In the genomic region with DNA sequence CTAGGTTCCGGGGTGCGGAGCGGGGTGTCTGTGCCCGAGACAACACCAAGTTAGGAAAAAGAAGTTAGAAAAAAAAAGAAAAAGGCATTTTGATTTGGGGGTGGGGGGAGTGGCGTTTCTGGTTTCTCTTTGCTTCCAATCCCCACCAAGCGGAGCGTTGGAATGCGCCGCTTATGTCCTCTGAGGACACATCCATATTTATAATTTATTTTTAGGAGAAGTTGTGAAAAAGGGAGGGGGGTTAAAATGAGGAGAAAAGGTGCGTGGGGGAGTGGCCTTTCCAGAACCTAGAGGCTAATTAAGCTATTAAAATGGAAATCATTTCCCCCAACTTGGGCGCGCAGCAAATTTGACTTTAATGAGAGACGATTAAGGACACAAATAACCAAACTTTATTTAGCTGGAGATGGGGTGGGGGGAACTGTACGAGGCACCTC, we compare ENCODE assay signal across 8 cellular contexts.
DNase-seq lines count a peak whose midpoint lies in the region; ATAC-seq and TF ChIP-seq lines count a peak whose summit lies in the region.

No MANE protein-coding gene starts in this region.

- CTCF ChIA-PET in SK-N-SH (lab: Yijun Ruan, JAX): interaction anchor here (1.9 kb wide), 1 partner anchor 225 kb away, joined by 6 read pairs; no protein-coding TSS in a partner anchor

- H3K36me3 ChIP-seq in SK-N-SH (replicated peaks in 1 of 2; ENCODE audit: control insufficient read depth in 1 of 2, insufficient read depth in 2 of 2, low read length in 1 of 2): no peaks in the 10 kb centered on the region

- H3K4me1 Mint-ChIP-seq in activated T-helper 2 cell treated with anti-CD3 and anti-CD28 coated beads, Interferon-gamma antibody, Interleukin-2, Interleukin-4, amounts not matched to agents 10 μg/mL and 5 μg/mL and 100 μg/mL, durations not matched to agents 14 hours and 24 hours and 36 hours (ENCODE audit: low read depth): peaks cover 8% of the 10 kb centered on the region
- H3K4me1 Mint-ChIP-seq in stimulated activated naive CD8-positive, alpha-beta T cell treated with anti-CD3 and anti-CD28 coated beads, Interleukin-15, amount 100 ng/mL, for 72 hours: peaks cover 41% of the 10 kb centered on the region

- no peaks in the 10 kb centered on the region for H3K9me3 Mint-ChIP-seq in activated T-helper 2 cell treated with anti-CD3 and anti-CD28 coated beads, Interferon-gamma antibody, Interleukin-2, Interleukin-4, amounts not matched to agents 10 μg/mL and 5 μg/mL and 100 μg/mL, durations not matched to agents 14 hours and 24 hours and 36 hours
- H3K9me3 Mint-ChIP-seq in stimulated activated naive CD8-positive, alpha-beta T cell treated with anti-CD3 and anti-CD28 coated beads, Interleukin-15, amount 100 ng/mL, for 72 hours: no peaks in the 10 kb centered on the region

- DNase-seq in SK-N-SH (no peak), NCI-H69 (lab: John Stamatoyannopoulos, UW) (no peak)
- DNase-seq in activated T-helper 2 cell treated with anti-CD3 and anti-CD28 coated beads, Interferon-gamma antibody, Interleukin-2, Interleukin-4, amounts not matched to agents 10 μg/mL and 5 μg/mL and 100 μg/mL, durations not matched to agents 14 hours and 24 hours and 36 hours (ENCODE audit: low spot score): no peak
- no peak for DNase-seq in stimulated activated naive CD8-positive, alpha-beta T cell treated with anti-CD3 and anti-CD28 coated beads, Interleukin-15, amount 100 ng/mL, for 72 hours

- intact Hi-C loops in activated T-helper 2 cell treated with anti-CD3 and anti-CD28 coated beads, Interferon-gamma antibody, Interleukin-2, Interleukin-4, amounts not matched to agents 10 μg/mL and 5 μg/mL and 100 μg/mL, durations not matched to agents 14 hours and 24 hours and 36 hours (cut with micrococcal nuclease): no loop called here

- no peaks in the 10 kb centered on the region for H3K9me3 ChIP-seq in SK-N-SH
- peaks cover 2% of the 10 kb centered on the region for H3K9me3 ChIP-seq in iPS-18c (ENCODE audit: control insufficient read depth, insufficient read depth, low read length)

- H2AFZ ChIP-seq in SK-N-SH (ENCODE audit: low read depth): peak overlapping the region; percentile 97; the same call in 1 of the 2 replicates

- TF ChIP-seq EP300 in SK-N-SH (IDR thresholded peaks at IDR 0.05; ENCODE audit: borderline replicate concordance in 1 of 2, low read depth in 1 of 2, low read length in 1 of 2): no peak

- POLR2A ChIA-PET in SK-N-SH (lab: Yijun Ruan, JAX): no interaction called here

- peaks cover 61% of the 10 kb centered on the region for H3K79me2 ChIP-seq in SK-N-SH (ENCODE audit: insufficient read depth)

- H3F3A ChIP-seq in SK-N-SH (replicated peaks; ENCODE audit: insufficient read depth): peaks cover 6% of the 10 kb centered on the region

- peak overlapping the region; percentile 89 for H3K4me2 ChIP-seq in SK-N-SH

- H3K27me3 ChIP-seq in SK-N-SH (ENCODE audit: insufficient read depth): no peaks in the 10 kb centered on the region

- H3K4me3 ChIP-seq in SK-N-SH (ENCODE audit: low read depth in 2 of 2, low read length in 1 of 2): peak overlapping the region; percentile 89 to 93
- H3K4me3 ChIP-seq in iPS-18c (ENCODE audit: insufficient read depth, low read depth, low read length): peak overlapping the region; percentile 79

- 66% methylated on average over 14 of the region's 14 CpGs for WGBS in SK-N-SH (ENCODE audit: low lambda C conversion rate)

- ATAC-seq in SK-N-SH treated with all-trans-retinoic acid at 6 μM for 48 hours: no peak
- ATAC-seq in stimulated activated naive CD8-positive, alpha-beta T cell treated with anti-CD3 and anti-CD28 coated beads, Interleukin-15, amount 100 ng/mL, for 72 hours: no peak
- ATAC-seq in GM18517 (IDR thresholded peaks at IDR 0.05; ENCODE audit: unreplicated experiment): no peak
- no peak for ATAC-seq in HG02870 (IDR thresholded peaks at IDR 0.05; ENCODE audit: unreplicated experiment)

- no peak overlapping the region for H3K27ac ChIP-seq in SK-N-SH (ENCODE audit: low read depth in 2 of 2, low read length in 1 of 2)

- peak overlapping the region; percentile 84; the same call in 1 of the 2 replicates for H3K9ac ChIP-seq in SK-N-SH

- H3K27ac Mint-ChIP-seq in activated T-helper 2 cell treated with anti-CD3 and anti-CD28 coated beads, Interferon-gamma antibody, Interleukin-2, Interleukin-4, amounts not matched to agents 10 μg/mL and 5 μg/mL and 100 μg/mL, durations not matched to agents 14 hours and 24 hours and 36 hours: no peak overlapping the region
- H3K27ac Mint-ChIP-seq in stimulated activated naive CD8-positive, alpha-beta T cell treated with anti-CD3 and anti-CD28 coated beads, Interleukin-15, amount 100 ng/mL, for 72 hours: peak overlapping the region in 1 of 2 donors; percentile 85

- no peaks in the 10 kb centered on the region for H3K9me2 ChIP-seq in SK-N-SH

- peaks cover 43% of the 10 kb centered on the region for H3K27me3 Mint-ChIP-seq in activated T-helper 2 cell treated with anti-CD3 and anti-CD28 coated beads, Interferon-gamma antibody, Interleukin-2, Interleukin-4, amounts not matched to agents 10 μg/mL and 5 μg/mL and 100 μg/mL, durations not matched to agents 14 hours and 24 hours and 36 hours (ENCODE audit: low read depth)
- peaks cover 10% of the 10 kb centered on the region for H3K27me3 Mint-ChIP-seq in stimulated activated naive CD8-positive, alpha-beta T cell treated with anti-CD3 and anti-CD28 coated beads, Interleukin-15, amount 100 ng/mL, for 72 hours

- TF ChIP-seq RAD21 in SK-N-SH (IDR thresholded peaks at IDR 0.05; ENCODE audit: low read length): no peak

- H3K36me3 Mint-ChIP-seq in activated T-helper 2 cell treated with anti-CD3 and anti-CD28 coated beads, Interferon-gamma antibody, Interleukin-2, Interleukin-4, amounts not matched to agents 10 μg/mL and 5 μg/mL and 100 μg/mL, durations not matched to agents 14 hours and 24 hours and 36 hours (ENCODE audit: low read depth): no peaks in the 10 kb centered on the region

- TF ChIP-seq CTCF in SK-N-SH (IDR thresholded peaks at IDR 0.05): no peak

- H3K4me1 ChIP-seq in SK-N-SH (ENCODE audit: control insufficient read depth in 1 of 2, insufficient read depth in 2 of 2, low read depth in 1 of 2, low read length in 1 of 2): peaks cover 22 to 29% of the 10 kb centered on the region in 2 experiments

- peaks cover 26% of the 10 kb centered on the region for H4K20me1 ChIP-seq in SK-N-SH (ENCODE audit: insufficient read depth)

- H3K4me3 Mint-ChIP-seq in activated T-helper 2 cell treated with anti-CD3 and anti-CD28 coated beads, Interferon-gamma antibody, Interleukin-2, Interleukin-4, amounts not matched to agents 10 μg/mL and 5 μg/mL and 100 μg/mL, durations not matched to agents 14 hours and 24 hours and 36 hours (ENCODE audit: low read depth): peak overlapping the region; percentile 68
- H3K4me3 Mint-ChIP-seq in stimulated activated naive CD8-positive, alpha-beta T cell treated with anti-CD3 and anti-CD28 coated beads, Interleukin-15, amount 100 ng/mL, for 72 hours: peak overlapping the region; percentile 88 to 95

TF ChIP-seq in SK-N-SH, 30 proteins besides CTCF, POLR2A, EP300 and RAD21 (continues in another document):
- TF ChIP-seq, protein P1, sequence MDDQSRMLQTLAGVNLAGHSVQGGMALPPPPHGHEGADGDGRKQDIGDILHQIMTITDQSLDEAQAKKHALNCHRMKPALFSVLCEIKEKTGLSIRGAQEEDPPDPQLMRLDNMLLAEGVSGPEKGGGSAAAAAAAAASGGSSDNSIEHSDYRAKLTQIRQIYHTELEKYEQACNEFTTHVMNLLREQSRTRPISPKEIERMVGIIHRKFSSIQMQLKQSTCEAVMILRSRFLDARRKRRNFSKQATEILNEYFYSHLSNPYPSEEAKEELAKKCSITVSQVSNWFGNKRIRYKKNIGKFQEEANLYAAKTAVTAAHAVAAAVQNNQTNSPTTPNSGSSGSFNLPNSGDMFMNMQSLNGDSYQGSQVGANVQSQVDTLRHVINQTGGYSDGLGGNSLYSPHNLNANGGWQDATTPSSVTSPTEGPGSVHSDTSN (IDR thresholded peaks at IDR 0.05): no peak
- TF ChIP-seq MXI1 (IDR thresholded peaks at IDR 0.05; ENCODE audit: low read depth, low read length): no peak
- TF ChIP-seq TEAD4 (IDR thresholded peaks at IDR 0.05; ENCODE audit: borderline replicate concordance, insufficient read depth): no peak
- TF ChIP-seq, protein P2, sequence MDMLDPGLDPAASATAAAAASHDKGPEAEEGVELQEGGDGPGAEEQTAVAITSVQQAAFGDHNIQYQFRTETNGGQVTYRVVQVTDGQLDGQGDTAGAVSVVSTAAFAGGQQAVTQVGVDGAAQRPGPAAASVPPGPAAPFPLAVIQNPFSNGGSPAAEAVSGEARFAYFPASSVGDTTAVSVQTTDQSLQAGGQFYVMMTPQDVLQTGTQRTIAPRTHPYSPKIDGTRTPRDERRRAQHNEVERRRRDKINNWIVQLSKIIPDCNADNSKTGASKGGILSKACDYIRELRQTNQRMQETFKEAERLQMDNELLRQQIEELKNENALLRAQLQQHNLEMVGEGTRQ (IDR thresholded peaks at IDR 0.05; ENCODE audit: borderline replicate concordance, low read depth, low read length): no peak
- TF ChIP-seq FOSL2 (IDR thresholded peaks at IDR 0.05; ENCODE audit: borderline replicate concordance, low read depth): no peak

TF ChIP-seq in SK-N-SH treated with all-trans-retinoic acid at 6 μM for 48 hours, 23 proteins besides CTCF, POLR2A, EP300 and RAD21:
- TF ChIP-seq RARB (CRISPR knock-in tag; IDR thresholded peaks at IDR 0.05) (no peak), ZNF565 (CRISPR knock-in tag; conservative IDR thresholded peaks at IDR 0.05; ENCODE audit: low read depth) (no peak), ISL1 (CRISPR knock-in tag; IDR thresholded peaks at IDR 0.05) (no peak), SNAI2 (CRISPR knock-in tag; IDR thresholded peaks at IDR 0.05) (no peak), TCF4 (CRISPR knock-in tag; IDR thresholded peaks at IDR 0.05; ENCODE audit: borderline replicate concordance) (no peak), TOX (CRISPR knock-in tag; IDR thresholded peaks at IDR 0.05; ENCODE audit: borderline replicate concordance) (no peak)
- TF ChIP-seq, protein P3, sequence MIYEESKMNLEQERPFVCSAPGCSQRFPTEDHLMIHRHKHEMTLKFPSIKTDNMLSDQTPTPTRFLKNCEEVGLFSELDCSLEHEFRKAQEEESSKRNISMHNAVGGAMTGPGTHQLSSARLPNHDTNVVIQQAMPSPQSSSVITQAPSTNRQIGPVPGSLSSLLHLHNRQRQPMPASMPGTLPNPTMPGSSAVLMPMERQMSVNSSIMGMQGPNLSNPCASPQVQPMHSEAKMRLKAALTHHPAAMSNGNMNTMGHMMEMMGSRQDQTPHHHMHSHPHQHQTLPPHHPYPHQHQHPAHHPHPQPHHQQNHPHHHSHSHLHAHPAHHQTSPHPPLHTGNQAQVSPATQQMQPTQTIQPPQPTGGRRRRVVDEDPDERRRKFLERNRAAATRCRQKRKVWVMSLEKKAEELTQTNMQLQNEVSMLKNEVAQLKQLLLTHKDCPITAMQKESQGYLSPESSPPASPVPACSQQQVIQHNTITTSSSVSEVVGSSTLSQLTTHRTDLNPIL (CRISPR knock-in tag; IDR thresholded peaks at IDR 0.05; ENCODE audit: low read depth): no peak
